In genomic region chr18:38545071-38545470, GRCh38 we compare ENCODE assay signal across 8 cellular contexts.
DNase-seq lines count a peak whose midpoint lies in the region; ATAC-seq and TF ChIP-seq lines count a peak whose summit lies in the region.

No MANE protein-coding gene starts in this region.

- CTCF ChIA-PET in Panc1 (lab: Charles Lee): no interaction called here

- H3K27ac ChIP-seq in Panc1 (ENCODE audit: low read length): no peak overlapping the region

- POLR2A ChIA-PET in Panc1 (lab: Charles Lee): no interaction called here

- no peak overlapping the region for H3K4me3 Mint-ChIP-seq in stimulated activated effector memory CD8-positive, alpha-beta T cell treated with anti-CD3 and anti-CD28 coated beads, Interleukin-12 subunit alpha, Interleukin-12 subunit beta, amount 100 ng/mL, for 72 hours

- H3K36me3 ChIP-seq in H7 (replicated peaks; ENCODE audit: control insufficient read depth, insufficient read depth, low read length) (no peaks in the 10 kb centered on the region), Panc1 (ENCODE audit: control insufficient read depth, insufficient read depth, low read length) (no peaks in the 10 kb centered on the region)

- no peak overlapping the region for H3K27ac Mint-ChIP-seq in stimulated activated effector memory CD8-positive, alpha-beta T cell treated with anti-CD3 and anti-CD28 coated beads, Interleukin-12 subunit alpha, Interleukin-12 subunit beta, amount 100 ng/mL, for 72 hours

- ATAC-seq in Panc1 (no peak), HG03469 (IDR thresholded peaks at IDR 0.05; ENCODE audit: unreplicated experiment) (no peak), omental fat pad (ENCODE audit: low FRiP score) (no peak)
- ATAC-seq in stimulated activated effector memory CD8-positive, alpha-beta T cell treated with anti-CD3 and anti-CD28 coated beads, Interleukin-12 subunit alpha, Interleukin-12 subunit beta, amount 100 ng/mL, for 72 hours: no peak

- H3K4me3 ChIP-seq in H7 (ENCODE audit: insufficient read depth, low read depth, low read length): no peak overlapping the region
- no peak overlapping the region for H3K4me3 ChIP-seq in Panc1 (ENCODE audit: low read depth in 2 of 2, low read length in 2 of 2)

- DNase-seq in NCI-H748 (lab: John Stamatoyannopoulos, UW; ENCODE audit: unreplicated experiment) (peak; percentile 76), NCI-H748 treated with DMSO at 0.1 percent for 48 hours (lab: John Stamatoyannopoulos, UW) (no peak), H7 (peak; percentile 24), Panc1 (ENCODE audit: low read depth, low spot score) (no peak), kidney tubule cell (ENCODE audit: low spot score) (peak; percentile 35), omental fat pad (ENCODE audit: low spot score) (no peak)
- DNase-seq in stimulated activated effector memory CD8-positive, alpha-beta T cell treated with anti-CD3 and anti-CD28 coated beads, Interleukin-12 subunit alpha, Interleukin-12 subunit beta, amount 100 ng/mL, for 72 hours (ENCODE audit: low spot score in 2 of 2): no peak

- no peaks in the 10 kb centered on the region for H3K4me1 Mint-ChIP-seq in stimulated activated effector memory CD8-positive, alpha-beta T cell treated with anti-CD3 and anti-CD28 coated beads, Interleukin-12 subunit alpha, Interleukin-12 subunit beta, amount 100 ng/mL, for 72 hours

- TF ChIP-seq CTCF in Panc1 (IDR thresholded peaks at IDR 0.05): peak; percentile 9; the same call in 1 of the 2 replicates
- TF ChIP-seq CTCF in omental fat pad (IDR thresholded peaks at IDR 0.05): no peak

- BruUV-seq in Panc1 (replicated peaks; lab: Mats Ljungman, UMichigan): no TSS peak

- H3K27me3 ChIP-seq in H7 (ENCODE audit: control insufficient read depth, insufficient read depth, low read length) (no peaks in the 10 kb centered on the region), Panc1 (ENCODE audit: control insufficient read depth, insufficient read depth, low read length) (no peaks in the 10 kb centered on the region)

- H3K9me3 ChIP-seq in Panc1 (ENCODE audit: control insufficient read depth, insufficient read depth, low read depth, low read length): no peaks in the 10 kb centered on the region

- intact Hi-C loops in Panc1 (cut with micrococcal nuclease; ENCODE audit: unreplicated experiment): no loop called here

- no peaks in the 10 kb centered on the region for H3K36me3 Mint-ChIP-seq in stimulated activated effector memory CD8-positive, alpha-beta T cell treated with anti-CD3 and anti-CD28 coated beads, Interleukin-12 subunit alpha, Interleukin-12 subunit beta, amount 100 ng/mL, for 72 hours

- in situ Hi-C loops in Panc1 (cut with HindIII; ENCODE audit: low pct_unique_long_range_greater_than_20kb, low sequenced_read_pairs): no loop called here

- H3K9me3 Mint-ChIP-seq in stimulated activated effector memory CD8-positive, alpha-beta T cell treated with anti-CD3 and anti-CD28 coated beads, Interleukin-12 subunit alpha, Interleukin-12 subunit beta, amount 100 ng/mL, for 72 hours: peaks cover 3% of the 10 kb centered on the region

- no peaks in the 10 kb centered on the region for H3K4me1 ChIP-seq in Panc1 (ENCODE audit: control insufficient read depth, insufficient read depth, low read length)

Comparison
In these comparisons a context has a peak if more than half of its experiments do, and no peak if none do; other contexts are left out.
1. DNase-seq: peak in NCI-H748 (single experiment), H7 (single experiment) and kidney tubule cell (single experiment); none in NCI-H748 treated with DMSO at 0.1 percent for 48 hours (single experiment), Panc1 (single experiment), stimulated activated effector memory CD8-positive, alpha-beta T cell treated with anti-CD3 and anti-CD28 coated beads, Interleukin-12 subunit alpha, Interleukin-12 subunit beta, amount 100 ng/mL, for 72 hours (0 of 2) and omental fat pad (single experiment).